In genomic region chr6:107396226-107396625, GRCh38 we compare ENCODE assay signal across 19 cellular contexts.
DNase-seq lines count a peak whose midpoint lies in the region; ATAC-seq, FAIRE-seq and TF ChIP-seq lines count a peak whose summit lies in the region.
"Had no signal": no experiment of that assay in that cellular context is flagged by ENCODE, and none has a peak within 500 bp of the region (broad histone marks: within the 10 kb centered on the region; RNA-seq: fewer than 3 reads in every experiment).

No MANE protein-coding gene starts in this region.

- peaks cover 15% of the 10 kb centered on the region for H3K4me1 ChIP-seq in mucosa of descending colon (ENCODE audit: low read depth)
- H3K4me1 ChIP-seq: BLaER1 treated with 17β-estradiol and CSF1 and Interleukin-3, amounts not matched to agents 10 nM and 100 nM had no signal

- no peak for TF ChIP-seq CTCF in mucosa of descending colon (IDR thresholded peaks at IDR 0.05)

- FAIRE-seq in colon (lab: Jason Lieb, UNC), result peak; percentile 86
- FAIRE-seq: G401.6, H54, K562 had no signal

- DNase-seq in ELF-1 (ENCODE audit: low read depth, low spot score), result peak; percentile 14
- DNase-seq in NCI-H226, result peak; percentile 42
- DNase-seq in mucosa of descending colon, result peak in 1 of 3 donors; percentile 73
- no peak for DNase-seq in NCI-H2196 (lab: John Stamatoyannopoulos, UW; ENCODE audit: unreplicated experiment)
- no peak for DNase-seq in midbrain (lab: John Stamatoyannopoulos, UW)
- DNase-seq: Calu3; CD8-positive, alpha-beta T cell; DMS53; DND-41; EL; HCEC 1CT; IMR-90 had no signal

- peak; percentile 90 for ATAC-seq in mucosa of descending colon
- ATAC-seq in HG02642 (IDR thresholded peaks at IDR 0.05; ENCODE audit: poor library complexity, unreplicated experiment), result no peak
- ATAC-seq: CD8-positive, alpha-beta T cell; GM23338; K562 had no signal

- no peak overlapping the region for H3K4me3 ChIP-seq in mucosa of descending colon
- H3K4me3 ChIP-seq: BLaER1 treated with 17β-estradiol and CSF1 and Interleukin-3, amounts not matched to agents 10 nM and 100 nM; GM23338; K562 had no signal

- peaks cover 10% of the 10 kb centered on the region for H3K9me3 ChIP-seq in mucosa of descending colon

- intact Hi-C loops in mucosa of descending colon (cut with DNase I, micrococcal nuclease), result no loop called here

- no peaks in the 10 kb centered on the region for H3K36me3 ChIP-seq in mucosa of descending colon (ENCODE audit: low read depth)

Comparison
In these comparisons a context has a peak if more than half of its experiments do, and no peak if none do; other contexts are left out.
1. DNase-seq: peak in ELF-1 (single experiment) and NCI-H226 (single experiment); none in NCI-H2196 (single experiment) and midbrain (single experiment).